Comparison of ENCODE assay signal across 1 cellular context in the genomic region with DNA sequence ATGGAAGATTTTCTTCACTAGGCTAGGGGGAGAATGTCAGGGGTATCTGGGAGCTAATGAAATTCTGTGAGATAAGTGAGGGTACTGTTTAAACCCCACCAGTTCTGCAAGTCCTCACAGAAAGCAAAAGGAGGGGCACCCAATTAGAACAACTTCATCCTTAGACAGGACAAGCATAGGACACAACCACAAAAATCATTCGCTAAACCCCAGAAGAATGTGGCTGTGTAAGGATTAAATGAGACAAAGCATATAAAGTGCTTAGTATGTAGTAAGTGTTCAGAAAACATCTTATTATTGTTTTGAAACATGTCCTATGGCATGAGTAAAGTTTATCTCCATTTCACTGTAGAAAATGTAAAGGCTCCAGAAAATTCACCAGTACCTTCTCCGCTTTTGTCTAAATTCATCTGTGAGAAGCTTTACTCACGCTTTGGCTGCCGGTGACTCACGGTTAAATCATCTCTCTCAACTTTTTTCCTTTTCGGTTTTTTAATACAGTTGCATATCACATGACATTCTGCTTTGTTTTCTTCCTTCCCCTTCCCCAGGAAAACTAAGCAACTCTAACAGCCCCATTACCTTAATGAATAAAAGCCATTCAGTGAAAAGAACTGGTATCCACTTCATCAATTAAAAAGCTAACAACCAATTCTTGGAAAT.
TF ChIP-seq lines count a peak whose summit lies in the region.

No MANE protein-coding gene starts in this region.

TF ChIP-seq in HepG2, 621 proteins besides CTCF, POLR2A, EP300 and RAD21:
- TF ChIP-seq, protein P1, sequence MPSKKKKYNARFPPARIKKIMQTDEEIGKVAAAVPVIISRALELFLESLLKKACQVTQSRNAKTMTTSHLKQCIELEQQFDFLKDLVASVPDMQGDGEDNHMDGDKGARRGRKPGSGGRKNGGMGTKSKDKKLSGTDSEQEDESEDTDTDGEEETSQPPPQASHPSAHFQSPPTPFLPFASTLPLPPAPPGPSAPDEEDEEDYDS (CRISPR knock-in tag; IDR thresholded peaks at IDR 0.05) = no peak
- TF ChIP-seq ZNF776 (CRISPR knock-in tag; IDR thresholded peaks at IDR 0.05) (no peak), HNRNPL (IDR thresholded peaks at IDR 0.05; ENCODE audit: low read depth, low read length) (no peak), AGO2 (optimal IDR thresholded peaks at IDR 0.05; ENCODE audit: low read depth, low read length) (no peak), ZNF34 (CRISPR knock-in tag; IDR thresholded peaks at IDR 0.05; ENCODE audit: borderline replicate concordance) (no peak), ZNF12 (CRISPR knock-in tag; IDR thresholded peaks at IDR 0.05) (no peak), ZFY (CRISPR knock-in tag; IDR thresholded peaks at IDR 0.05) (no peak), SKI (IDR thresholded peaks at IDR 0.05; ENCODE audit: partially characterized antibody) (no peak), PAX8 (CRISPR knock-in tag; IDR thresholded peaks at IDR 0.05; ENCODE audit: borderline replicate concordance) (no peak), HIVEP1 (CRISPR knock-in tag; IDR thresholded peaks at IDR 0.05) (no peak), DNMT1 (CRISPR knock-in tag; IDR thresholded peaks at IDR 0.05) (no peak)
- TF ChIP-seq, protein P2, sequence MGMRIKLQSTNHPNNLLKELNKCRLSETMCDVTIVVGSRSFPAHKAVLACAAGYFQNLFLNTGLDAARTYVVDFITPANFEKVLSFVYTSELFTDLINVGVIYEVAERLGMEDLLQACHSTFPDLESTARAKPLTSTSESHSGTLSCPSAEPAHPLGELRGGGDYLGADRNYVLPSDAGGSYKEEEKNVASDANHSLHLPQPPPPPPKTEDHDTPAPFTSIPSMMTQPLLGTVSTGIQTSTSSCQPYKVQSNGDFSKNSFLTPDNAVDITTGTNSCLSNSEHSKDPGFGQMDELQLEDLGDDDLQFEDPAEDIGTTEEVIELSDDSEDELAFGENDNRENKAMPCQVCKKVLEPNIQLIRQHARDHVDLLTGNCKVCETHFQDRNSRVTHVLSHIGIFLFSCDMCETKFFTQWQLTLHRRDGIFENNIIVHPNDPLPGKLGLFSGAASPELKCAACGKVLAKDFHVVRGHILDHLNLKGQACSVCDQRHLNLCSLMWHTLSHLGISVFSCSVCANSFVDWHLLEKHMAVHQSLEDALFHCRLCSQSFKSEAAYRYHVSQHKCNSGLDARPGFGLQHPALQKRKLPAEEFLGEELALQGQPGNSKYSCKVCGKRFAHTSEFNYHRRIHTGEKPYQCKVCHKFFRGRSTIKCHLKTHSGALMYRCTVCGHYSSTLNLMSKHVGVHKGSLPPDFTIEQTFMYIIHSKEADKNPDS (CRISPR knock-in tag; IDR thresholded peaks at IDR 0.05) = no peak
- TF ChIP-seq, protein P3, sequence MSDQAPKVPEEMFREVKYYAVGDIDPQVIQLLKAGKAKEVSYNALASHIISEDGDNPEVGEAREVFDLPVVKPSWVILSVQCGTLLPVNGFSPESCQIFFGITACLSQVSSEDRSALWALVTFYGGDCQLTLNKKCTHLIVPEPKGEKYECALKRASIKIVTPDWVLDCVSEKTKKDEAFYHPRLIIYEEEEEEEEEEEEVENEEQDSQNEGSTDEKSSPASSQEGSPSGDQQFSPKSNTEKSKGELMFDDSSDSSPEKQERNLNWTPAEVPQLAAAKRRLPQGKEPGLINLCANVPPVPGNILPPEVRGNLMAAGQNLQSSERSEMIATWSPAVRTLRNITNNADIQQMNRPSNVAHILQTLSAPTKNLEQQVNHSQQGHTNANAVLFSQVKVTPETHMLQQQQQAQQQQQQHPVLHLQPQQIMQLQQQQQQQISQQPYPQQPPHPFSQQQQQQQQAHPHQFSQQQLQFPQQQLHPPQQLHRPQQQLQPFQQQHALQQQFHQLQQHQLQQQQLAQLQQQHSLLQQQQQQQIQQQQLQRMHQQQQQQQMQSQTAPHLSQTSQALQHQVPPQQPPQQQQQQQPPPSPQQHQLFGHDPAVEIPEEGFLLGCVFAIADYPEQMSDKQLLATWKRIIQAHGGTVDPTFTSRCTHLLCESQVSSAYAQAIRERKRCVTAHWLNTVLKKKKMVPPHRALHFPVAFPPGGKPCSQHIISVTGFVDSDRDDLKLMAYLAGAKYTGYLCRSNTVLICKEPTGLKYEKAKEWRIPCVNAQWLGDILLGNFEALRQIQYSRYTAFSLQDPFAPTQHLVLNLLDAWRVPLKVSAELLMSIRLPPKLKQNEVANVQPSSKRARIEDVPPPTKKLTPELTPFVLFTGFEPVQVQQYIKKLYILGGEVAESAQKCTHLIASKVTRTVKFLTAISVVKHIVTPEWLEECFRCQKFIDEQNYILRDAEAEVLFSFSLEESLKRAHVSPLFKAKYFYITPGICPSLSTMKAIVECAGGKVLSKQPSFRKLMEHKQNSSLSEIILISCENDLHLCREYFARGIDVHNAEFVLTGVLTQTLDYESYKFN (CRISPR knock-in tag; conservative IDR thresholded peaks at IDR 0.05) = no peak
